Comparison of ENCODE assay signal across 8 cellular contexts in genomic region chr1:11280719-11281376, GRCh38. TPM values are rescaled to one million over a fixed set of nuclear protein-coding genes. Genes with fewer than 3 reads are reported as not detected.
DNase-seq lines count a peak whose midpoint lies in the region; ATAC-seq and TF ChIP-seq lines count a peak whose summit lies in the region.
"Had no signal": no experiment of that assay in that cellular context is flagged by ENCODE, and none has a peak within 500 bp of the region (broad histone marks: within the 10 kb centered on the region; RNA-seq: fewer than 3 reads in every experiment).

No MANE protein-coding gene starts in this region.

- no peak overlapping the region for H3K27ac ChIP-seq in neuronal stem cell (replicated peaks; ENCODE audit: low read length)

- H3K9me3 Mint-ChIP-seq in activated T-helper 17 cell treated with anti-CD3 and anti-CD28 coated beads, Interleukin-2, amount 50 U/mL, for 72 hours, result no peaks in the 10 kb centered on the region
- no peaks in the 10 kb centered on the region for H3K9me3 Mint-ChIP-seq in neural crest cell

- H3K27ac Mint-ChIP-seq in activated T-helper 17 cell treated with anti-CD3 and anti-CD28 coated beads, Interleukin-2, amount 50 U/mL, for 72 hours, result peak overlapping the region; percentile 70
- no peak overlapping the region for H3K27ac Mint-ChIP-seq in neural crest cell (ENCODE audit: unreplicated experiment)

- no peak for TF ChIP-seq CTCF in GM10248 (IDR thresholded peaks at IDR 0.05; ENCODE audit: control extremely low read depth, extremely low read depth, low read depth, missing control alignments)
- no peak for TF ChIP-seq CTCF in neural crest cell (conservative IDR thresholded peaks at IDR 0.05)

- ATAC-seq in GM21825 (IDR thresholded peaks at IDR 0.05; ENCODE audit: unreplicated experiment) (peak; percentile 73), HG03469 (IDR thresholded peaks at IDR 0.05; ENCODE audit: unreplicated experiment) (no peak)
- ATAC-seq in activated T-helper 17 cell treated with anti-CD3 and anti-CD28 coated beads, Interleukin-2, amount 50 U/mL, for 72 hours (replicated peaks), result peak; percentile 54

- H3K9ac ChIP-seq in neuronal stem cell (ENCODE audit: low read depth, low read length, poor library complexity), result no peak overlapping the region

- H3K27me3 ChIP-seq in neuronal stem cell (ENCODE audit: control insufficient read depth in 3 of 3, insufficient read depth in 3 of 3, low read depth in 1 of 3, low read length in 3 of 3), result no peaks in the 10 kb centered on the region

- peaks cover 2% of the 10 kb centered on the region for H3K79me1 ChIP-seq in neuronal stem cell (ENCODE audit: low read depth, low read length)

- H3K36me3 ChIP-seq in neuronal stem cell (replicated peaks in 1 of 2; ENCODE audit: control insufficient read depth in 2 of 2, insufficient read depth in 2 of 2, low read length in 2 of 2), result peaks cover 0 to 54% of the 10 kb centered on the region in 2 donors

- POLR2A ChIA-PET in GM10248 (lab: Yijun Ruan, JAX), result no interaction called here

- no peak overlapping the region for H4K91ac ChIP-seq in neuronal stem cell (ENCODE audit: low read depth, low read length, poor library complexity)

- H3K4me1 ChIP-seq in neuronal stem cell (ENCODE audit: control insufficient read depth in 2 of 2, insufficient read depth in 1 of 2, low read depth in 1 of 2, low read length in 2 of 2), result peaks cover 4 to 6% of the 10 kb centered on the region in 2 donors

- H3K27me3 Mint-ChIP-seq in activated T-helper 17 cell treated with anti-CD3 and anti-CD28 coated beads, Interleukin-2, amount 50 U/mL, for 72 hours, result no peaks in the 10 kb centered on the region
- H3K27me3 Mint-ChIP-seq in neural crest cell (ENCODE audit: low read depth), result no peaks in the 10 kb centered on the region

- peaks cover 46% of the 10 kb centered on the region for H3K4me1 Mint-ChIP-seq in activated T-helper 17 cell treated with anti-CD3 and anti-CD28 coated beads, Interleukin-2, amount 50 U/mL, for 72 hours
- H3K4me1 Mint-ChIP-seq in neural crest cell, result peaks cover 11% of the 10 kb centered on the region

- H3K36me3 Mint-ChIP-seq in activated T-helper 17 cell treated with anti-CD3 and anti-CD28 coated beads, Interleukin-2, amount 50 U/mL, for 72 hours (ENCODE audit: low read depth), result peaks cover 87% of the 10 kb centered on the region
- H3K36me3 Mint-ChIP-seq in neural crest cell (ENCODE audit: low read depth), result peaks cover 4% of the 10 kb centered on the region

- H2BK12ac ChIP-seq in neuronal stem cell (ENCODE audit: low read length), result no peak overlapping the region

- H3K4me3 ChIP-seq in neuronal stem cell (ENCODE audit: low read length in 2 of 2), result no peak overlapping the region
- H3K4me3 ChIP-seq: lung had no signal

- H2AK5ac ChIP-seq in neuronal stem cell (ENCODE audit: low read depth, low read length), result no peak overlapping the region

- H3K4me3 Mint-ChIP-seq in activated T-helper 17 cell treated with anti-CD3 and anti-CD28 coated beads, Interleukin-2, amount 50 U/mL, for 72 hours, result peak overlapping the region; percentile 52
- H3K4me3 Mint-ChIP-seq in neural crest cell, result peak overlapping the region; percentile 50

- no peak overlapping the region for H3K14ac ChIP-seq in neuronal stem cell (ENCODE audit: low read length)

- no peaks in the 10 kb centered on the region for H3K9me3 ChIP-seq in neuronal stem cell (replicated peaks in 1 of 2; ENCODE audit: control insufficient read depth in 2 of 2, insufficient read depth in 1 of 2, low read depth in 1 of 2, low read length in 2 of 2)

- no peak overlapping the region for H4K8ac ChIP-seq in neuronal stem cell (ENCODE audit: low read depth, low read length)

- H3K23ac ChIP-seq in neuronal stem cell (ENCODE audit: low read depth, low read length, poor library complexity), result no peak overlapping the region

- H3K4me2 ChIP-seq in neuronal stem cell (ENCODE audit: insufficient read depth, low read length, poor library complexity, severe bottlenecking), result no peak overlapping the region

- WGBS in neuronal stem cell (ENCODE audit: extremely low coverage in 2 of 2, insufficient read length in 2 of 2, insufficient replicate concordance in 1 of 2), 2 donors, result no CpG with 5 or more reads among the region's 4 CpGs

- H2BK15ac ChIP-seq in neuronal stem cell (ENCODE audit: low read length), result no peak overlapping the region

- H3K18ac ChIP-seq in neuronal stem cell (ENCODE audit: low read length), result no peak overlapping the region

- DNase-seq in GM10248 (ENCODE audit: extremely low spot score), result peak; percentile 46
- DNase-seq in neural crest cell (ENCODE audit: low read depth, low spot score), result no peak
- DNase-seq in kidney glomerular epithelial cell (lab: John Stamatoyannopoulos, UW), result no peak
- DNase-seq in neuronal stem cell (ENCODE audit: low spot score), result no peak

- no peak overlapping the region for H3K4ac ChIP-seq in neuronal stem cell (ENCODE audit: low read length)

- H2AFZ ChIP-seq in neuronal stem cell (ENCODE audit: low read length), result no peak overlapping the region

- no peak overlapping the region for H2BK5ac ChIP-seq in neuronal stem cell (ENCODE audit: low read length)

- CTCF ChIA-PET in GM10248 (lab: Yijun Ruan, JAX), result interaction anchor here (0.9 to 2.5 kb wide), 4 partner anchors 15 to 243 kb away, joined by 3 to 8 read pairs (median 6); no protein-coding TSS in a partner anchor

- no peak overlapping the region for H2BK120ac ChIP-seq in neuronal stem cell (ENCODE audit: low read depth, low read length)

RNA-seq across cellular contexts. Expression of gene UBIAD1, which starts 7.8 kb away (rescaled TPM):
- 10 to 100 TPM; 17.8 to 43.8 TPM for total RNA-seq in activated T-helper 17 cell treated with anti-CD3 and anti-CD28 coated beads, Interleukin-2, amount 50 U/mL, for 72 hours
- total RNA-seq in neural crest cell, result 20.9 and 22.0 TPM in 2 replicates
- 12.6 TPM for polyA plus RNA-seq in neuronal stem cell (2013, experiment 1 of 2)
- polyA plus RNA-seq in neuronal stem cell (2013, experiment 2 of 2), result 12.6 TPM

RNA-seq across cellular contexts. Expression of gene MTOR, which starts 18.5 kb away (rescaled TPM):
- 10 to 100 TPM; 22.4 to 38.0 TPM for total RNA-seq in activated T-helper 17 cell treated with anti-CD3 and anti-CD28 coated beads, Interleukin-2, amount 50 U/mL, for 72 hours
- total RNA-seq in neural crest cell, result 67.2 and 68.6 TPM in 2 replicates
- 18.5 TPM for polyA plus RNA-seq in neuronal stem cell (2013, experiment 1 of 2)
- polyA plus RNA-seq in neuronal stem cell (2013, experiment 2 of 2), result 18.1 TPM
